9 cellular contexts compared by ENCODE assay signal in genomic region chr18:62183578-62184195, GRCh38. TPM values are rescaled to one million over a fixed set of nuclear protein-coding genes. Genes with fewer than 3 reads are reported as not detected.
A peak's percentile ranks its signal among the peaks of the same experiment; 100 is the strongest.
DNase-seq lines count a peak whose midpoint lies in the region; ATAC-seq and TF ChIP-seq lines count a peak whose summit lies in the region.
"Had no signal": no experiment of that assay in that cellular context is flagged by ENCODE, and none has a peak within 500 bp of the region (broad histone marks: within the 10 kb centered on the region; RNA-seq: fewer than 3 reads in every experiment).

No MANE protein-coding gene starts in this region.

- H3K36me3 Mint-ChIP-seq in CD4-positive, CD25-positive, alpha-beta regulatory T cell, result peaks cover 6% of the 10 kb centered on the region

- peaks cover 8 to 44% (median 20%) of the 10 kb centered on the region in 4 donors for H3K4me1 Mint-ChIP-seq in CD4-positive, CD25-positive, alpha-beta regulatory T cell

- H3K27ac ChIP-seq in CD4-positive, CD25-positive, alpha-beta regulatory T cell (ENCODE audit: insufficient read depth, low read length, poor library complexity, severe bottlenecking), result no peak overlapping the region
- H3K27ac ChIP-seq: skin epidermis had no signal

- peak; percentile 19 to 82 (median 64) for DNase-seq in CD4-positive, CD25-positive, alpha-beta regulatory T cell
- DNase-seq in GM20000 (ENCODE audit: low spot score) (peak; percentile 27), NCI-H82 (lab: John Stamatoyannopoulos, UW) (peak; percentile 71), adipocyte (ENCODE audit: low read depth) (peak; percentile 88), iPS-NIHi7 (ENCODE audit: extremely low spot score) (peak; percentile 16), left ventricle myocardium superior (no peak)
- DNase-seq in stimulated activated CD4-positive, alpha-beta T cell treated with anti-CD3 and anti-CD28 coated beads, Interleukin-4, amount 100 ng/mL, for 1 hour, result peak; percentile 5

- H3K9ac ChIP-seq in adipocyte (ENCODE audit: low read length), result no peak overlapping the region

- H3K36me3 ChIP-seq in CD4-positive, CD25-positive, alpha-beta regulatory T cell (ENCODE audit: control insufficient read depth, insufficient read depth, low read length), result no peaks in the 10 kb centered on the region
- no peaks in the 10 kb centered on the region for H3K36me3 ChIP-seq in adipocyte (ENCODE audit: control insufficient read depth, insufficient read depth, low read length, severe bottlenecking)

- no peak for ATAC-seq in CD4-positive, CD25-positive, alpha-beta regulatory T cell (ENCODE audit: low read depth in 2 of 2)
- ATAC-seq in HG03469 (IDR thresholded peaks at IDR 0.05; ENCODE audit: unreplicated experiment) (no peak), left ventricle myocardium superior (no peak)

- no peak overlapping the region for H3K4me3 Mint-ChIP-seq in CD4-positive, CD25-positive, alpha-beta regulatory T cell

- H3K27ac Mint-ChIP-seq in CD4-positive, CD25-positive, alpha-beta regulatory T cell, result no peak overlapping the region

- peaks cover 4% of the 10 kb centered on the region for H3K27me3 Mint-ChIP-seq in CD4-positive, CD25-positive, alpha-beta regulatory T cell

- peak; percentile 69 for TF ChIP-seq CTCF in GM20000 (IDR thresholded peaks at IDR 0.05; ENCODE audit: extremely low read depth, missing control alignments)

- intact Hi-C loops in left ventricle myocardium superior (cut with micrococcal nuclease), result no loop called here

- H3K4me3 ChIP-seq in CD4-positive, CD25-positive, alpha-beta regulatory T cell (ENCODE audit: low read depth, low read length), result no peak overlapping the region
- no peak overlapping the region for H3K4me3 ChIP-seq in adipocyte (ENCODE audit: low read length)
- H3K4me3 ChIP-seq: skin epidermis had no signal

- H3K9me3 Mint-ChIP-seq in CD4-positive, CD25-positive, alpha-beta regulatory T cell, result no peaks in the 10 kb centered on the region

- no peaks in the 10 kb centered on the region for H3K27me3 ChIP-seq in CD4-positive, CD25-positive, alpha-beta regulatory T cell (ENCODE audit: control insufficient read depth, insufficient read depth, low read length)
- no peaks in the 10 kb centered on the region for H3K27me3 ChIP-seq in adipocyte (replicated peaks; ENCODE audit: control insufficient read depth, insufficient read depth, low read length)

- peaks cover 20% of the 10 kb centered on the region for H3K4me1 ChIP-seq in CD4-positive, CD25-positive, alpha-beta regulatory T cell (ENCODE audit: control insufficient read depth, insufficient read depth, low read length, poor library complexity, severe bottlenecking)
- peaks cover 5% of the 10 kb centered on the region for H3K4me1 ChIP-seq in adipocyte (ENCODE audit: control insufficient read depth, insufficient read depth, low read length)

- H3K9me3 ChIP-seq in CD4-positive, CD25-positive, alpha-beta regulatory T cell (ENCODE audit: control insufficient read depth in 2 of 2, low read length in 2 of 2), result no peaks in the 10 kb centered on the region
- no peaks in the 10 kb centered on the region for H3K9me3 ChIP-seq in adipocyte (ENCODE audit: control insufficient read depth, low read length)

RNA-seq across cellular contexts. Expression of gene PIGN, which starts 3.2 kb away (rescaled TPM):
- 14.0 TPM for total RNA-seq in CD4-positive, CD25-positive, alpha-beta regulatory T cell
- 10 to 100 TPM; 11.1 to 14.6 (median 11.9) TPM for polyA plus RNA-seq in CD4-positive, CD25-positive, alpha-beta regulatory T cell
- total RNA-seq in left ventricle myocardium superior, result 18.2 TPM

RNA-seq across cellular contexts. Expression of gene RELCH, which starts 3.4 kb away (rescaled TPM):
- 76.5 TPM for total RNA-seq in CD4-positive, CD25-positive, alpha-beta regulatory T cell
- polyA plus RNA-seq in CD4-positive, CD25-positive, alpha-beta regulatory T cell, result 10 to 100 TPM in 1 of 4 donors, 1 to 10 TPM in 3; 7.6 to 10.0 (median 9.0) TPM
- total RNA-seq in left ventricle myocardium superior, result 11.5 TPM
